Comparison of ENCODE assay signal across 1 cellular context in genomic region chr2:104872866-104873688, GRCh38.
TF ChIP-seq lines count a peak whose summit lies in the region.

No MANE protein-coding gene starts in this region.

TF ChIP-seq in HCT116, 20 proteins besides CTCF, POLR2A, EP300 and RAD21 (continued from another document):
- TF ChIP-seq REST (IDR thresholded peaks at IDR 0.05; ENCODE audit: low read depth): no peak
- no peak for TF ChIP-seq POLR2AphosphoS5 (IDR thresholded peaks at IDR 0.05; ENCODE audit: low read depth, low read length)
- no peak for TF ChIP-seq SP1 (IDR thresholded peaks at IDR 0.05; ENCODE audit: low read depth)
